Comparison of ENCODE assay signal across 23 cellular contexts in the genomic region with DNA sequence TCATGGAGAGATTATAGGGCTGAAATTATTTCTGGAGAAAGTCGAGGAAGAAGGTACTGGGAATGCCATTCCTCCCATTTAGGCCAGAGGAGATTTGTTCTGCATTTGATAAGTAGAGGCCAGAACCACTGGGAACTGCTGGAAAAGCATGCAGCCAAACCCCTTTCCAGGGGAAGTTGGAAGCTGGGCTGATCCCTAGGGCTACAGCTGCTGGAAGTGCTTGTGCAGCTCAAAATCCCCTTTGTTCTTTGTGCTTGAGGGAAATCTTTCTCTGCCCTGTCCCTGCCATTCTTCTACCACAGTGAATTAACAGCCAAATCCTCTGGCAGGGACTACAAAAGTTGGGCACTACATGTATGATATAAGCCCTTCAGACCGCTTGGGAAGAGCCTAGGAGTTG.
A peak's percentile ranks its signal among the peaks of the same experiment; 100 is the strongest.
DNase-seq lines count a peak whose midpoint lies in the region; ATAC-seq and TF ChIP-seq lines count a peak whose summit lies in the region.
"Had no signal": no experiment of that assay in that cellular context is flagged by ENCODE, and none has a peak within 500 bp of the region (broad histone marks: within the 10 kb centered on the region; RNA-seq: fewer than 3 reads in every experiment).

No MANE protein-coding gene starts in this region.

- CTCF ChIA-PET in activated CD8-positive, alpha-beta T cell treated with anti-CD3 and anti-CD28 coated beads, Interleukin-2, amount 10 ng/mL, durations not matched to agents 7 days and 5 days (lab: Charles Lee): no interaction called here

- DNase-seq in D341Med (ENCODE audit: low spot score) (peak; percentile 7), SK-MEL-5 (ENCODE audit: low read depth, low spot score) (peak; percentile 43), foreskin melanocyte (peak; percentile 27), neural progenitor cell (ENCODE audit: low spot score) (peak; percentile 74)
- no peak for DNase-seq in activated T-cell treated with anti-CD3 and anti-CD28 coated beads, Interleukin-2, amount 50 U/mL, for 4 hours
- DNase-seq in activated CD8-positive, alpha-beta T cell treated with anti-CD3 and anti-CD28 coated beads, Interleukin-2, amount 10 ng/mL, durations not matched to agents 7 days and 5 days: no peak
- DNase-seq: CD4-positive, CD25-positive, alpha-beta regulatory T cell; COR-L47; DMS 273 treated with DMSO at 0.1 percent for 48 hours; DMS79; EL; MM.1S; NCI-H1048; NCI-H1417 treated with DMSO at 0.1 percent for 48 hours; NCI-H1694 treated with DMSO at 0.1 percent for 48 hours; NCI-H2081; NCI-H526; Right ventricle myocardium superior; RPMI8226 had no signal

- H3K4me1 ChIP-seq in neural progenitor cell: peaks cover 13% of the 10 kb centered on the region

- H3K4me3 ChIP-seq in neural progenitor cell: no peak overlapping the region

- H3K27ac ChIP-seq in neural progenitor cell: no peak overlapping the region
- H3K27ac ChIP-seq: HL-60, KMS-11 had no signal

- H3K27ac Mint-ChIP-seq in neural progenitor cell: no peak overlapping the region
- no peak overlapping the region for H3K27ac Mint-ChIP-seq in activated CD8-positive, alpha-beta T cell treated with anti-CD3 and anti-CD28 coated beads, Interleukin-2, amount 10 ng/mL, durations not matched to agents 7 days and 5 days
- H3K27ac Mint-ChIP-seq: CD4-positive, CD25-positive, alpha-beta regulatory T cell; IgD-negative memory B cell had no signal

- H3K36me3 Mint-ChIP-seq in neural progenitor cell: no peaks in the 10 kb centered on the region
- no peaks in the 10 kb centered on the region for H3K36me3 Mint-ChIP-seq in activated T-cell treated with anti-CD3 and anti-CD28 coated beads, Interleukin-2, amount 50 U/mL, for 4 hours (ENCODE audit: insufficient read depth)
- H3K36me3 Mint-ChIP-seq in activated CD8-positive, alpha-beta T cell treated with anti-CD3 and anti-CD28 coated beads, Interleukin-2, amount 10 ng/mL, durations not matched to agents 7 days and 5 days (ENCODE audit: low read depth): no peaks in the 10 kb centered on the region
- H3K36me3 Mint-ChIP-seq: CD4-positive, CD25-positive, alpha-beta regulatory T cell; IgD-negative memory B cell had no signal

- no peaks in the 10 kb centered on the region for H3K79me2 ChIP-seq in neural progenitor cell (ENCODE audit: low read depth)

- peak overlapping the region; percentile 64 for H2AFZ ChIP-seq in neural progenitor cell (replicated peaks)

- in situ Hi-C loops in SK-MEL-5 (cut with HindIII; ENCODE audit: low pct_unique_long_range_greater_than_20kb, low sequenced_read_pairs): no loop called here

- H3K4me3 Mint-ChIP-seq in neural progenitor cell: no peak overlapping the region
- no peak overlapping the region for H3K4me3 Mint-ChIP-seq in activated T-cell treated with anti-CD3 and anti-CD28 coated beads, Interleukin-2, amount 50 U/mL, for 4 hours
- H3K4me3 Mint-ChIP-seq in activated CD8-positive, alpha-beta T cell treated with anti-CD3 and anti-CD28 coated beads, Interleukin-2, amount 10 ng/mL, durations not matched to agents 7 days and 5 days: no peak overlapping the region
- H3K4me3 Mint-ChIP-seq: CD4-positive, CD25-positive, alpha-beta regulatory T cell; IgD-negative memory B cell had no signal

- H3K27me3 Mint-ChIP-seq in neural progenitor cell (ENCODE audit: insufficient read depth, low read depth): no peaks in the 10 kb centered on the region
- no peaks in the 10 kb centered on the region for H3K27me3 Mint-ChIP-seq in activated T-cell treated with anti-CD3 and anti-CD28 coated beads, Interleukin-2, amount 50 U/mL, for 4 hours (ENCODE audit: low read depth)
- no peaks in the 10 kb centered on the region for H3K27me3 Mint-ChIP-seq in activated CD8-positive, alpha-beta T cell treated with anti-CD3 and anti-CD28 coated beads, Interleukin-2, amount 10 ng/mL, durations not matched to agents 7 days and 5 days (ENCODE audit: low read depth)
- H3K27me3 Mint-ChIP-seq: CD4-positive, CD25-positive, alpha-beta regulatory T cell; IgD-negative memory B cell had no signal

- no peaks in the 10 kb centered on the region for H3K27me3 ChIP-seq in neural progenitor cell

- no peaks in the 10 kb centered on the region for H3K9me3 ChIP-seq in neural progenitor cell (ENCODE audit: low read depth)

- no peaks in the 10 kb centered on the region for H4K20me1 ChIP-seq in neural progenitor cell (ENCODE audit: low read depth)

- no peaks in the 10 kb centered on the region for H3K9me3 Mint-ChIP-seq in neural progenitor cell
- peaks cover 8% of the 10 kb centered on the region for H3K9me3 Mint-ChIP-seq in activated T-cell treated with anti-CD3 and anti-CD28 coated beads, Interleukin-2, amount 50 U/mL, for 4 hours
- no peaks in the 10 kb centered on the region for H3K9me3 Mint-ChIP-seq in activated CD8-positive, alpha-beta T cell treated with anti-CD3 and anti-CD28 coated beads, Interleukin-2, amount 10 ng/mL, durations not matched to agents 7 days and 5 days (ENCODE audit: insufficient read depth)

- peak overlapping the region; percentile 8 for H3K4me2 ChIP-seq in neural progenitor cell
- H3K4me2 ChIP-seq: KMS-11 had no signal

- POLR2A ChIA-PET in activated CD8-positive, alpha-beta T cell treated with anti-CD3 and anti-CD28 coated beads, Interleukin-2, amount 10 ng/mL, durations not matched to agents 7 days and 5 days (lab: Charles Lee): no interaction called here

- no peak for ATAC-seq in SK-N-SH treated with all-trans-retinoic acid at 6 μM for 48 hours
- no peak for ATAC-seq in activated T-cell treated with anti-CD3 and anti-CD28 coated beads, Interleukin-2, amount 50 U/mL, for 4 hours
- ATAC-seq in activated CD8-positive, alpha-beta T cell treated with anti-CD3 and anti-CD28 coated beads, Interleukin-2, amount 10 ng/mL, durations not matched to agents 7 days and 5 days: no peak

- H3K36me3 ChIP-seq in neural progenitor cell: no peaks in the 10 kb centered on the region

- no peaks in the 10 kb centered on the region for H3F3A ChIP-seq in neural progenitor cell (ENCODE audit: low read depth)

- H3K4me1 Mint-ChIP-seq in neural progenitor cell: peaks cover 5% of the 10 kb centered on the region
- no peaks in the 10 kb centered on the region for H3K4me1 Mint-ChIP-seq in activated T-cell treated with anti-CD3 and anti-CD28 coated beads, Interleukin-2, amount 50 U/mL, for 4 hours (ENCODE audit: low read depth)
- no peaks in the 10 kb centered on the region for H3K4me1 Mint-ChIP-seq in activated CD8-positive, alpha-beta T cell treated with anti-CD3 and anti-CD28 coated beads, Interleukin-2, amount 10 ng/mL, durations not matched to agents 7 days and 5 days (ENCODE audit: low read depth)
- H3K4me1 Mint-ChIP-seq: CD4-positive, CD25-positive, alpha-beta regulatory T cell; IgD-negative memory B cell had no signal

- no peak overlapping the region for H3K9ac ChIP-seq in neural progenitor cell
- H3K9ac ChIP-seq: KMS-11 had no signal

- no peak for TF ChIP-seq CTCF in neural progenitor cell (IDR thresholded peaks at IDR 0.05)

TF ChIP-seq in SK-N-SH treated with all-trans-retinoic acid at 6 μM for 48 hours, 23 proteins besides CTCF, POLR2A, EP300 and RAD21:
- TF ChIP-seq TCF4 (CRISPR knock-in tag; IDR thresholded peaks at IDR 0.05; ENCODE audit: borderline replicate concordance): no peak
- TF ChIP-seq BACH2 (CRISPR knock-in tag; IDR thresholded peaks at IDR 0.05; ENCODE audit: borderline replicate concordance): no peak

Comparison
In these comparisons a context has a peak if more than half of its experiments do, and no peak if none do; other contexts are left out.
1. DNase-seq: peak in D341Med (single experiment), SK-MEL-5 (single experiment), foreskin melanocyte (single experiment) and neural progenitor cell (single experiment); none in activated T-cell treated with anti-CD3 and anti-CD28 coated beads, Interleukin-2, amount 50 U/mL, for 4 hours (single experiment) and activated CD8-positive, alpha-beta T cell treated with anti-CD3 and anti-CD28 coated beads, Interleukin-2, amount 10 ng/mL, durations not matched to agents 7 days and 5 days (single experiment).